In genomic region chr14:104799657-104800599, GRCh38 we compare ENCODE assay signal across 8 cellular contexts. TPM values are rescaled to one million over a fixed set of nuclear protein-coding genes. Genes with fewer than 3 reads are reported as not detected.
DNase-seq lines count a peak whose midpoint lies in the region; ATAC-seq, FAIRE-seq and TF ChIP-seq lines count a peak whose summit lies in the region.

No MANE protein-coding gene starts in this region.

- H3K9me3 Mint-ChIP-seq in CD4-positive, alpha-beta memory T cell = no peaks in the 10 kb centered on the region
- H3K9me3 Mint-ChIP-seq in central memory CD8-positive, alpha-beta T cell = no peaks in the 10 kb centered on the region

- peak overlapping the region in 1 of 2 donors; percentile 38 for H3K4me3 ChIP-seq in CD4-positive, alpha-beta memory T cell (ENCODE audit: low read length in 2 of 2)
- peak overlapping the region; percentile 28 to 56 for H3K4me3 ChIP-seq in kidney (ENCODE audit: low read length in 2 of 2)

- FAIRE-seq in kidney (lab: Jason Lieb, UNC) = no peak

- H3K4me3 Mint-ChIP-seq in CD4-positive, alpha-beta memory T cell = peak overlapping the region; percentile 50 to 77 (median 74)
- peak overlapping the region; percentile 53 for H3K4me3 Mint-ChIP-seq in central memory CD8-positive, alpha-beta T cell

- CTCF ChIA-PET in CD4-positive, alpha-beta memory T cell (lab: Charles Lee; ENCODE audit: partially characterized antibody) = interaction anchor here (1.6 to 2.5 kb wide), 2 partner anchors 22 to 26 kb away, joined by 5 to 13 read pairs; no protein-coding TSS in a partner anchor

- no peaks in the 10 kb centered on the region for H3K27me3 ChIP-seq in CD4-positive, alpha-beta memory T cell (ENCODE audit: insufficient read depth, low read length)

- peak overlapping the region; percentile 58 to 92 (median 91) for H3K27ac Mint-ChIP-seq in CD4-positive, alpha-beta memory T cell
- peak overlapping the region; percentile 61 for H3K27ac Mint-ChIP-seq in central memory CD8-positive, alpha-beta T cell (ENCODE audit: low read depth)

- peaks cover 13 to 58% (median 37%) of the 10 kb centered on the region in 4 donors for H3K4me1 Mint-ChIP-seq in CD4-positive, alpha-beta memory T cell
- peaks cover 25% of the 10 kb centered on the region for H3K4me1 Mint-ChIP-seq in central memory CD8-positive, alpha-beta T cell

- H3K36me3 ChIP-seq in CD4-positive, alpha-beta memory T cell (ENCODE audit: insufficient read depth, low read length) = no peaks in the 10 kb centered on the region
- H3K36me3 ChIP-seq in kidney (ENCODE audit: control insufficient read depth in 1 of 2, insufficient read depth in 2 of 2, low read length in 2 of 2) = no peaks in the 10 kb centered on the region

- peak; percentile 28 for TF ChIP-seq CTCF in kidney (IDR thresholded peaks at IDR 0.05; ENCODE audit: borderline replicate concordance, extremely low read depth, insufficient read depth)

- peak; percentile 69 for ATAC-seq in GM21381 (IDR thresholded peaks at IDR 0.05; ENCODE audit: unreplicated experiment)
- ATAC-seq in activated CD4-positive, CD25-positive, alpha-beta regulatory T cell treated with anti-CD3 and anti-CD28 coated beads, Interleukin-2, amount 50 U/mL, for 24 hours = peak; percentile 58 to 67
- peak; percentile 64 for ATAC-seq in central memory CD8-positive, alpha-beta T cell (replicated peaks; ENCODE audit: extremely low read depth, poor library complexity, severe bottlenecking)
- no peak for ATAC-seq in GM18519 (IDR thresholded peaks at IDR 0.05; ENCODE audit: low FRiP score, unreplicated experiment)

- peak overlapping the region; percentile 51 for H3K27ac ChIP-seq in CD4-positive, alpha-beta memory T cell (ENCODE audit: low read depth, low read length)
- H3K27ac ChIP-seq in kidney (ENCODE audit: low read depth in 2 of 2, low read length in 2 of 2) = peak overlapping the region; percentile 89 to 94

- no peaks in the 10 kb centered on the region for H3K9me3 ChIP-seq in CD4-positive, alpha-beta memory T cell (ENCODE audit: control insufficient read depth in 1 of 2, low read length in 2 of 2)
- no peaks in the 10 kb centered on the region for H3K9me3 ChIP-seq in kidney (ENCODE audit: control insufficient read depth in 1 of 2, low read length in 2 of 2)

- H3K36me3 Mint-ChIP-seq in CD4-positive, alpha-beta memory T cell = peaks cover 0 to 2% of the 10 kb centered on the region in 2 donors
- peaks cover 19% of the 10 kb centered on the region for H3K36me3 Mint-ChIP-seq in central memory CD8-positive, alpha-beta T cell (ENCODE audit: insufficient read depth)

- peak overlapping the region; percentile 11 to 90 for H3K9ac ChIP-seq in kidney (ENCODE audit: low read length in 2 of 2)

- no peaks in the 10 kb centered on the region for H3K27me3 Mint-ChIP-seq in CD4-positive, alpha-beta memory T cell
- H3K27me3 Mint-ChIP-seq in central memory CD8-positive, alpha-beta T cell = no peaks in the 10 kb centered on the region

- peak; percentile 76 to 81 (median 80) for DNase-seq in CD4-positive, alpha-beta memory T cell
- DNase-seq in LoVo (ENCODE audit: low spot score) (peak; percentile 74), kidney (peak; percentile 96)
- peak; percentile 42 to 47 for DNase-seq in central memory CD8-positive, alpha-beta T cell (ENCODE audit: low spot score in 2 of 2)
- peak; percentile 37 to 79 (median 58) for DNase-seq in stimulated activated CD4-positive, alpha-beta T cell treated with anti-CD3 and anti-CD28 coated beads, Interleukin-1b, Interleukin-23, amount 100 ng/mL, for 24 hours (ENCODE audit: low read depth in 4 of 4, low spot score in 1 of 4)

- POLR2A ChIA-PET in CD4-positive, alpha-beta memory T cell (lab: Charles Lee; ENCODE audit: partially characterized antibody) = interaction anchor here (0.6 to 3.0 kb wide), 15 partner anchors 8 to 681 kb away, joined by 3 to 27 read pairs (median 5); partner anchors contain the start of genes CEP170B and SIVA1

- peaks cover 41% of the 10 kb centered on the region for H3K4me1 ChIP-seq in CD4-positive, alpha-beta memory T cell (ENCODE audit: insufficient read depth, low read length)
- peaks cover 11 to 21% of the 10 kb centered on the region in 2 donors for H3K4me1 ChIP-seq in kidney (ENCODE audit: control insufficient read depth in 1 of 2, insufficient read depth in 1 of 2, low read depth in 1 of 2, low read length in 2 of 2)

- intact Hi-C loops in CD4-positive, alpha-beta memory T cell (cut with micrococcal nuclease) = loop anchor here (1.0 to 2.0 kb wide), 3 partner anchors 26 to 48 kb away; no protein-coding TSS in a partner anchor
- intact Hi-C loops in kidney (cut with DNase I) = no loop called here

RNA-seq across cellular contexts. Expression of gene ZBTB42, which starts 1.0 kb away (rescaled TPM):
- total RNA-seq in CD4-positive, alpha-beta memory T cell = 10 to 100 TPM; 11.6 to 12.3 TPM
- 1 to 10 TPM; 2.0 to 2.1 TPM for polyA plus RNA-seq in CD4-positive, alpha-beta memory T cell
- 10.0 TPM for total RNA-seq in kidney
- polyA plus RNA-seq in kidney (ENCODE audit: insufficient read depth, low read depth, low replicate concordance) = 3.9 TPM

RNA-seq across cellular contexts. Expression of gene AKT1, which starts 4.4 kb away (rescaled TPM):
- 10 to 100 TPM; 88.7 to 90.5 TPM for total RNA-seq in CD4-positive, alpha-beta memory T cell
- 10 to 100 TPM in 1 of 2 donors, 1 to 10 TPM in 1; 5.3 to 23.5 TPM for polyA plus RNA-seq in CD4-positive, alpha-beta memory T cell
- total RNA-seq in kidney = 125 TPM
- 70.6 TPM for polyA plus RNA-seq in kidney (ENCODE audit: insufficient read depth, low read depth, low replicate concordance)

RNA-seq across cellular contexts. Expression of gene SIVA1, which starts 47.0 kb away (rescaled TPM):
- 10 to 100 TPM; 69.3 to 80.2 TPM for total RNA-seq in CD4-positive, alpha-beta memory T cell
- polyA plus RNA-seq in CD4-positive, alpha-beta memory T cell = 100 to 1,000 TPM; 208 to 266 TPM
- total RNA-seq in kidney = 65.7 TPM
- polyA plus RNA-seq in kidney (ENCODE audit: insufficient read depth, low read depth, low replicate concordance) = 124 TPM

Comparison
In these comparisons a context has a peak if more than half of its experiments do, and no peak if none do; other contexts are left out.
1. DNase-seq: peak in every context shown above with its lines; median percentile 96 in kidney; 80 in CD4-positive, alpha-beta memory T cell; 74 in LoVo; 58 in stimulated activated CD4-positive, alpha-beta T cell treated with anti-CD3 and anti-CD28 coated beads, Interleukin-1b, Interleukin-23, amount 100 ng/mL, for 24 hours; 44 in central memory CD8-positive, alpha-beta T cell.